In the genomic region with DNA sequence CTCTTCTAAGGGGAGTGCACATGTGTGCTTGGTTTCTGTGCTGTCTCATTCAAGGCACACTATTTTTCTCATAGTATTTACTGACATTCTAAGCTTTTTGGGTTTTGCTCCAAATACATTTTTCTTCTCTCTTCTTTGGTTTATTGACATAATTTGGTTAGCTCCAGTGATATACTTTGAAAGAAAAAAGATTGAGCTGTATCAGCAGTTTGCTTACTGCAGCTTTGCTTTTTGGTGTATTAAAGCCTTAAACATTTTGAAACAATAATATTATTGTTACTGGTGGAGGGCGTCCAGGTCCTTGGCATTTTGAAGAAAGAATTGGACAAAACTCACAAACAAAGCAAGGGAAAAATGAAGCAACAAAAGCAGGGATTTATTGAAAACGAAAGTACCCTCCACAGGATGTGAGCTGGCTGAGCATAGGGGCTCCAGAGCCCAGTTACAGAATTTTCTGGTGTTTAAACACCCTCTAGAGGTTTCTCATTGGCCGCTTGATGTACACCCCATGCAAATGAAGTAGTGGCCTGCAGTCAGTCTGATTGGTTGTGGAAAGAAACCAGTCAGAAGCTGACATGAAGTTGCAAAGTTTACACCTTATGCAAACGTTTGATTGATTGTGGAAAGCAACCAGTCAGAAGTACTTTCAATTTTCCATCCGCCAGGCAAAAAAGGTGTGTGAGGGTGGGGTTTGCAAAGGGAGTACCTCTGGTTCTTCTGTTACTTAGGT, we compare ENCODE assay signal across 8 cellular contexts.
DNase-seq lines count a peak whose midpoint lies in the region; ATAC-seq and TF ChIP-seq lines count a peak whose summit lies in the region.

No MANE protein-coding gene starts in this region.

- H3K27ac Mint-ChIP-seq in activated naive CD4-positive, alpha-beta T cell treated with anti-CD3 and anti-CD28 coated beads, Interleukin-2, amount 10 ng/mL, durations not matched to agents 7 days and 5 days = no peak overlapping the region
- H3K27ac Mint-ChIP-seq in activated naive CD8-positive, alpha-beta T cell = no peak overlapping the region

- no peak for TF ChIP-seq CTCF in left ventricle myocardium inferior (IDR thresholded peaks at IDR 0.05; ENCODE audit: borderline replicate concordance)

- peak overlapping the region; percentile 54 for H3K27ac ChIP-seq in left ventricle myocardium inferior (replicated peaks)

- H3K27me3 Mint-ChIP-seq in activated naive CD4-positive, alpha-beta T cell treated with anti-CD3 and anti-CD28 coated beads, Interleukin-2, amount 10 ng/mL, durations not matched to agents 7 days and 5 days = peaks cover 7% of the 10 kb centered on the region
- no peaks in the 10 kb centered on the region for H3K27me3 Mint-ChIP-seq in activated naive CD8-positive, alpha-beta T cell

- peaks cover 15% of the 10 kb centered on the region for H3K4me1 ChIP-seq in left ventricle myocardium inferior

- H3K9me3 ChIP-seq in left ventricle myocardium inferior (replicated peaks) = peaks cover 11% of the 10 kb centered on the region

- CTCF ChIA-PET in activated naive CD4-positive, alpha-beta T cell treated with anti-CD3 and anti-CD28 coated beads, Interleukin-2, amount 10 ng/mL, durations not matched to agents 7 days and 5 days (lab: Charles Lee) = interaction anchor here (1.0 kb wide), 1 partner anchor 342 kb away, joined by 3 read pairs; no protein-coding TSS in a partner anchor

- H3K4me3 Mint-ChIP-seq in activated naive CD4-positive, alpha-beta T cell treated with anti-CD3 and anti-CD28 coated beads, Interleukin-2, amount 10 ng/mL, durations not matched to agents 7 days and 5 days = no peak overlapping the region
- peak overlapping the region; percentile 27 for H3K4me3 Mint-ChIP-seq in activated naive CD8-positive, alpha-beta T cell

- peak; percentile 30 for DNase-seq in activated naive CD4-positive, alpha-beta T cell treated with anti-CD3 and anti-CD28 coated beads, Interleukin-2, amount 10 ng/mL, durations not matched to agents 7 days and 5 days
- DNase-seq in activated naive CD4-positive, alpha-beta T cell treated with anti-CD3 and anti-CD28 coated beads, Interleukin-2, amount 50 U/mL, for 16 hours = no peak
- DNase-seq in left ventricle myocardium inferior (no peak), stromal cell of bone marrow (ENCODE audit: low read depth) (peak; percentile 77), germinal center (ENCODE audit: low spot score) (no peak)

- H3K36me3 Mint-ChIP-seq in activated naive CD4-positive, alpha-beta T cell treated with anti-CD3 and anti-CD28 coated beads, Interleukin-2, amount 10 ng/mL, durations not matched to agents 7 days and 5 days = no peaks in the 10 kb centered on the region
- H3K36me3 Mint-ChIP-seq in activated naive CD8-positive, alpha-beta T cell = no peaks in the 10 kb centered on the region

- H3K4me1 Mint-ChIP-seq in activated naive CD4-positive, alpha-beta T cell treated with anti-CD3 and anti-CD28 coated beads, Interleukin-2, amount 10 ng/mL, durations not matched to agents 7 days and 5 days = peaks cover 9% of the 10 kb centered on the region
- peaks cover 10% of the 10 kb centered on the region for H3K4me1 Mint-ChIP-seq in activated naive CD8-positive, alpha-beta T cell (ENCODE audit: low read depth)

- no peaks in the 10 kb centered on the region for H3K27me3 ChIP-seq in left ventricle myocardium inferior (ENCODE audit: low read depth)

- no peak for ATAC-seq in GM21825 (IDR thresholded peaks at IDR 0.05; ENCODE audit: unreplicated experiment)
- no peak for ATAC-seq in GM18870 (IDR thresholded peaks at IDR 0.05; ENCODE audit: unreplicated experiment)

- intact Hi-C loops in left ventricle myocardium inferior (cut with micrococcal nuclease) = no loop called here

- H3K4me3 ChIP-seq in left ventricle myocardium inferior = peak overlapping the region; percentile 42

- H3K36me3 ChIP-seq in left ventricle myocardium inferior = no peaks in the 10 kb centered on the region

- H3K9me3 Mint-ChIP-seq in activated naive CD4-positive, alpha-beta T cell treated with anti-CD3 and anti-CD28 coated beads, Interleukin-2, amount 10 ng/mL, durations not matched to agents 7 days and 5 days = no peaks in the 10 kb centered on the region
- H3K9me3 Mint-ChIP-seq in activated naive CD8-positive, alpha-beta T cell (ENCODE audit: low read depth) = peaks cover 8% of the 10 kb centered on the region

Comparison
In these comparisons a context has a peak if more than half of its experiments do, and no peak if none do; other contexts are left out.
1. DNase-seq: peak in activated naive CD4-positive, alpha-beta T cell treated with anti-CD3 and anti-CD28 coated beads, Interleukin-2, amount 10 ng/mL, durations not matched to agents 7 days and 5 days (single experiment) and stromal cell of bone marrow (single experiment); none in activated naive CD4-positive, alpha-beta T cell treated with anti-CD3 and anti-CD28 coated beads, Interleukin-2, amount 50 U/mL, for 16 hours (single experiment), left ventricle myocardium inferior (single experiment) and germinal center (single experiment).